13 cellular contexts compared by ENCODE assay signal in the genomic region with DNA sequence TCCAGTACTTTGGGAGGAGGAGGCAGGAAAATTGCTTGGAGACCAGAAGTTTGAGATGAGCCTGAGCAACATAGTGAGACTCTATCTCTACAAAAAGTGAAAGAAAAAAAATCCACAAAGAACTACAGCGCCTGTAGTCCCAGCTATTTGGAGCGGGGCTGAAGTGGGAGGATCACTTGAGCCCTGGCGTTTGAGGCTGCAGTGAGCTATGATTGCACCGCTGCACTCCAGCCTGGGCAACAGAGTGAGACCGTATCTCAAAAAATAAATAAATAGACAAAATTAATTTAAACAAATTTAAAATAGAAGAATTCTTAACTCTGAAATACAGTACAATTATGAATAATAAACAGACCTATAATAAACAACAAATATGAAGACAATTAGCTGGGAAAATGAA. TPM values are rescaled to one million over a fixed set of nuclear protein-coding genes. Genes with fewer than 3 reads are reported as not detected.
A peak's percentile ranks its signal among the peaks of the same experiment; 100 is the strongest.
DNase-seq lines count a peak whose midpoint lies in the region; ATAC-seq and TF ChIP-seq lines count a peak whose summit lies in the region.
"Had no signal": no experiment of that assay in that cellular context is flagged by ENCODE, and none has a peak within 500 bp of the region (broad histone marks: within the 10 kb centered on the region; RNA-seq: fewer than 3 reads in every experiment).

No MANE protein-coding gene starts in this region.

- H3K9me3 Mint-ChIP-seq in WTC11: no peaks in the 10 kb centered on the region
- H3K9me3 Mint-ChIP-seq in naive thymus-derived CD4-positive, alpha-beta T cell: no peaks in the 10 kb centered on the region
- H3K9me3 Mint-ChIP-seq: nephron had no signal

- DNase-seq in LHCN-M2 (ENCODE audit: low read depth) (peak; percentile 67), WTC11 (ENCODE audit: low spot score) (no peak), hepatocyte (ENCODE audit: low spot score) (peak; percentile 9), sciatic nerve (ENCODE audit: low spot score) (no peak), NCI-H1694 treated with DMSO at 0.1 percent for 48 hours (lab: John Stamatoyannopoulos, UW) (no peak), OCI-M2 (lab: John Stamatoyannopoulos, UW; ENCODE audit: unreplicated experiment) (no peak), NCI-H1436 (lab: John Stamatoyannopoulos, UW) (no peak)
- DNase-seq in naive thymus-derived CD4-positive, alpha-beta T cell: no peak
- DNase-seq: activated effector memory CD4-positive, alpha-beta T cell treated with anti-CD3 and anti-CD28 coated beads, Interleukin-2, amount 50 U/mL, for 16 hours; NCI-H2029 treated with DMSO at 0.1 percent for 48 hours; T-helper 17 cell had no signal

- TF ChIP-seq CTCF in WTC11 (IDR thresholded peaks at IDR 0.05) (no peak), hepatocyte (IDR thresholded peaks at IDR 0.05; ENCODE audit: poor library complexity) (no peak)

- no peaks in the 10 kb centered on the region for H3K27me3 ChIP-seq in hepatocyte
- no peaks in the 10 kb centered on the region for H3K27me3 ChIP-seq in naive thymus-derived CD4-positive, alpha-beta T cell (ENCODE audit: control insufficient read depth in 2 of 2, insufficient read depth in 2 of 2, low read length in 2 of 2)
- H3K27me3 ChIP-seq: suprapubic skin had no signal

- 60% methylated on average over 5 of the region's 5 CpGs for WGBS in hepatocyte (ENCODE audit: low lambda C conversion rate, missing lambda C conversion rate)

- H3K27ac ChIP-seq in hepatocyte: no peak overlapping the region
- no peak overlapping the region for H3K27ac ChIP-seq in naive thymus-derived CD4-positive, alpha-beta T cell (ENCODE audit: low read depth, low read length)
- H3K27ac ChIP-seq: suprapubic skin had no signal

- ATAC-seq in WTC11: peak; percentile 65; the same call in 1 of the 2 replicates
- peak; percentile 38 for ATAC-seq in sciatic nerve
- no peak for ATAC-seq in naive thymus-derived CD4-positive, alpha-beta T cell
- ATAC-seq: T-helper 17 cell had no signal

- H3K9me2 ChIP-seq in hepatocyte (replicated peaks; ENCODE audit: insufficient read depth): no peaks in the 10 kb centered on the region

- H3K9me3 ChIP-seq in hepatocyte (ENCODE audit: low read depth): no peaks in the 10 kb centered on the region
- no peaks in the 10 kb centered on the region for H3K9me3 ChIP-seq in naive thymus-derived CD4-positive, alpha-beta T cell (ENCODE audit: control insufficient read depth in 2 of 3, low read length in 3 of 3)
- H3K9me3 ChIP-seq: suprapubic skin had no signal

- H3K4me3 Mint-ChIP-seq in WTC11: no peak overlapping the region
- H3K4me3 Mint-ChIP-seq in naive thymus-derived CD4-positive, alpha-beta T cell: no peak overlapping the region
- H3K4me3 Mint-ChIP-seq: nephron, T-helper 17 cell had no signal

- peaks cover 18% of the 10 kb centered on the region for H3K4me1 Mint-ChIP-seq in WTC11
- H3K4me1 Mint-ChIP-seq in naive thymus-derived CD4-positive, alpha-beta T cell: peaks cover 0 to 4% (median 0%) of the 10 kb centered on the region in 7 donors

- H4K20me1 ChIP-seq in hepatocyte (ENCODE audit: insufficient read depth, poor library complexity, severe bottlenecking): no peaks in the 10 kb centered on the region

- intact Hi-C loops in sciatic nerve (cut with DNase I): no loop called here
- intact Hi-C loops in naive thymus-derived CD4-positive, alpha-beta T cell (cut with micrococcal nuclease): loop anchor here (1.0 to 5.0 kb wide), 5 partner anchors 111 to 259 kb away; no protein-coding TSS in a partner anchor

- peaks cover 4% of the 10 kb centered on the region for H3K4me1 ChIP-seq in hepatocyte (ENCODE audit: insufficient read depth)
- H3K4me1 ChIP-seq in naive thymus-derived CD4-positive, alpha-beta T cell (ENCODE audit: control insufficient read depth in 2 of 2, insufficient read depth in 2 of 2, low read length in 2 of 2): no peaks in the 10 kb centered on the region

- H3K36me3 ChIP-seq in hepatocyte (replicated peaks; ENCODE audit: insufficient read depth, low read depth): no peaks in the 10 kb centered on the region
- no peaks in the 10 kb centered on the region for H3K36me3 ChIP-seq in naive thymus-derived CD4-positive, alpha-beta T cell (ENCODE audit: control insufficient read depth in 2 of 3, insufficient read depth in 3 of 3, low read length in 3 of 3)
- H3K36me3 ChIP-seq: suprapubic skin had no signal

- H3K4me2 ChIP-seq in hepatocyte: peak overlapping the region; percentile 36

- H2AFZ ChIP-seq in hepatocyte: no peak overlapping the region

- POLR2A ChIA-PET in WTC11 (lab: Charles Lee): interaction anchor here (1.6 kb wide), 1 partner anchor 41 kb away, joined by 5 read pairs; a partner anchor contains a TSS
- POLR2A ChIA-PET in naive thymus-derived CD4-positive, alpha-beta T cell (lab: Charles Lee): interaction anchor here (1.2 kb wide), 1 partner anchor 36 kb away, joined by 3 read pairs; no protein-coding TSS in a partner anchor

- CTCF ChIA-PET in WTC11 (lab: Charles Lee): interaction anchor here (0.6 to 2.9 kb wide), 19 partner anchors 9 to 338 kb away, joined by 3 to 33 read pairs (median 4); a partner anchor contains a TSS
- CTCF ChIA-PET in naive thymus-derived CD4-positive, alpha-beta T cell (lab: Charles Lee): interaction anchor here (0.6 to 1.9 kb wide), 10 partner anchors 9 to 915 kb away, joined by 3 to 13 read pairs (median 4); no protein-coding TSS in a partner anchor

- H3K27me3 Mint-ChIP-seq in WTC11 (ENCODE audit: low read depth): no peaks in the 10 kb centered on the region
- H3K27me3 Mint-ChIP-seq in naive thymus-derived CD4-positive, alpha-beta T cell: peaks cover 0 to 3% (median 0%) of the 10 kb centered on the region in 5 donors

- H3K36me3 Mint-ChIP-seq in WTC11: no peaks in the 10 kb centered on the region; the same call in 1 of the 2 replicates
- no peaks in the 10 kb centered on the region for H3K36me3 Mint-ChIP-seq in naive thymus-derived CD4-positive, alpha-beta T cell

- no peak overlapping the region for H3K27ac Mint-ChIP-seq in WTC11
- H3K27ac Mint-ChIP-seq in naive thymus-derived CD4-positive, alpha-beta T cell: no peak overlapping the region
- H3K27ac Mint-ChIP-seq: nephron, T-helper 17 cell had no signal

- H3K79me2 ChIP-seq in hepatocyte: no peaks in the 10 kb centered on the region

- H3K4me3 ChIP-seq in hepatocyte: no peak overlapping the region
- no peak overlapping the region for H3K4me3 ChIP-seq in naive thymus-derived CD4-positive, alpha-beta T cell (ENCODE audit: low read length)
- H3K4me3 ChIP-seq: suprapubic skin had no signal

TF ChIP-seq in WTC11, 78 proteins besides CTCF, POLR2A, EP300 and RAD21:
- TF ChIP-seq ZBTB21 (CRISPR knock-in tag; IDR thresholded peaks at IDR 0.05; ENCODE audit: borderline replicate concordance) (no peak), ZNF121 (CRISPR knock-in tag; IDR thresholded peaks at IDR 0.05) (peak; percentile 81), TCF7 (CRISPR knock-in tag; IDR thresholded peaks at IDR 0.05; ENCODE audit: low read depth) (no peak), ESRRA (CRISPR knock-in tag; IDR thresholded peaks at IDR 0.05; ENCODE audit: borderline replicate concordance) (no peak)
- TF ChIP-seq, protein P1, sequence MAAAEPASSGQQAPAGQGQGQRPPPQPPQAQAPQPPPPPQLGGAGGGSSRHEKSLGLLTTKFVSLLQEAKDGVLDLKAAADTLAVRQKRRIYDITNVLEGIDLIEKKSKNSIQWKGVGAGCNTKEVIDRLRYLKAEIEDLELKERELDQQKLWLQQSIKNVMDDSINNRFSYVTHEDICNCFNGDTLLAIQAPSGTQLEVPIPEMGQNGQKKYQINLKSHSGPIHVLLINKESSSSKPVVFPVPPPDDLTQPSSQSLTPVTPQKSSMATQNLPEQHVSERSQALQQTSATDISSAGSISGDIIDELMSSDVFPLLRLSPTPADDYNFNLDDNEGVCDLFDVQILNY (CRISPR knock-in tag; IDR thresholded peaks at IDR 0.05): no peak

RNA-seq across cellular contexts. Expression of a gene that starts 40.9 kb away (rescaled TPM):
- 12.7 and 14.9 TPM in 2 replicates for total RNA-seq in LHCN-M2 (2014; rRNA removed)
- 7.4 TPM for polyA plus RNA-seq in LHCN-M2 (2012)
- total RNA-seq in WTC11 (2021): 3.4 to 3.7 TPM (median 3.5 TPM) in 3 replicates
- 5.1 and 6.0 TPM in 2 replicates for total RNA-seq in hepatocyte
- polyA plus RNA-seq in hepatocyte: 4.3 and 4.7 TPM in 2 replicates
- 23.3 TPM for total RNA-seq in sciatic nerve
- total RNA-seq in naive thymus-derived CD4-positive, alpha-beta T cell: 1 to 10 TPM; 1.4 to 4.2 (median 2.2) TPM
- polyA plus RNA-seq in naive thymus-derived CD4-positive, alpha-beta T cell: 1 to 10 TPM; 3.8 to 4.1 TPM

Comparison
In these comparisons a context has a peak if more than half of its experiments do, and no peak if none do; other contexts are left out.
1. DNase-seq: peak in LHCN-M2 (single experiment) and hepatocyte (single experiment); none in WTC11 (single experiment), sciatic nerve (single experiment), NCI-H1694 treated with DMSO at 0.1 percent for 48 hours (single experiment), OCI-M2 (single experiment), naive thymus-derived CD4-positive, alpha-beta T cell (0 of 9) and NCI-H1436 (single experiment).